ENCODE assay signal across 2 cellular contexts in genomic region chr7:75945297-75946168, GRCh38.
TF ChIP-seq lines count a peak whose summit lies in the region.

No MANE protein-coding gene starts in this region.

TF ChIP-seq in IMR-90, 13 proteins besides CTCF, POLR2A, EP300 and RAD21:
- no peak for TF ChIP-seq MXI1 (IDR thresholded peaks at IDR 0.05; ENCODE audit: borderline replicate concordance, low read depth, low read length)
- TF ChIP-seq CEBPB (IDR thresholded peaks at IDR 0.05; ENCODE audit: low read depth, low read length): peak; percentile 83

TF ChIP-seq in liver, 16 proteins besides CTCF, POLR2A, EP300 and RAD21:
- TF ChIP-seq ZBTB33 (IDR thresholded peaks at IDR 0.05) (peak; percentile 67), HNF4A (conservative IDR thresholded peaks at IDR 0.05) (peak; percentile 52 to 79), YY1 (IDR thresholded peaks at IDR 0.05) (peak; percentile 76), RXRA (IDR thresholded peaks at IDR 0.05) (peak; percentile 90 to 95), TAF1 (conservative IDR thresholded peaks at IDR 0.05) (no peak), EGR1 (IDR thresholded peaks at IDR 0.05; ENCODE audit: low read depth in 2 of 2) (peak; percentile 61 to 65), NR2F2 (IDR thresholded peaks at IDR 0.05) (peak; percentile 48), SP1 (IDR thresholded peaks at IDR 0.05) (peak; percentile 80), MAX (IDR thresholded peaks at IDR 0.05) (peak; percentile 74), HNF4G (IDR thresholded peaks at IDR 0.05) (no peak), FOXA2 (IDR thresholded peaks at IDR 0.05) (peak; percentile 42), REST (IDR thresholded peaks at IDR 0.05) (peak; percentile 56), FOXA1 (IDR thresholded peaks at IDR 0.05) (peak; percentile 9), GABPA (IDR thresholded peaks at IDR 0.05 in 1 of 2, conservative IDR thresholded peaks at IDR 0.05 in 1 of 2) (peak in 1 of 2 donors; percentile 51), JUND (IDR thresholded peaks at IDR 0.05) (peak; percentile 68 to 83)
- TF ChIP-seq, protein P1, sequence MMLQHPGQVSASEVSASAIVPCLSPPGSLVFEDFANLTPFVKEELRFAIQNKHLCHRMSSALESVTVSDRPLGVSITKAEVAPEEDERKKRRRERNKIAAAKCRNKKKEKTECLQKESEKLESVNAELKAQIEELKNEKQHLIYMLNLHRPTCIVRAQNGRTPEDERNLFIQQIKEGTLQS (IDR thresholded peaks at IDR 0.05): peak; percentile 89
